ENCODE assay signal across 1 cellular context in genomic region chr16:50373780-50374179, GRCh38.
TF ChIP-seq lines count a peak whose summit lies in the region.

No MANE protein-coding gene starts in this region.

TF ChIP-seq in HepG2, 621 proteins besides CTCF, POLR2A, EP300 and RAD21 (continued from another document):
- TF ChIP-seq NR2C2 (CRISPR knock-in tag; IDR thresholded peaks at IDR 0.05; ENCODE audit: borderline replicate concordance) (no peak), ZNF318 (CRISPR knock-in tag; IDR thresholded peaks at IDR 0.05) (no peak), ARID5B (CRISPR knock-in tag; IDR thresholded peaks at IDR 0.05) (no peak), BCL6 (CRISPR knock-in tag; IDR thresholded peaks at IDR 0.05) (no peak), MLLT10 (CRISPR knock-in tag; IDR thresholded peaks at IDR 0.05) (no peak), ZSCAN25 (CRISPR knock-in tag; IDR thresholded peaks at IDR 0.05) (no peak), ZNF800 (CRISPR knock-in tag; IDR thresholded peaks at IDR 0.05) (no peak), CCDC6 (CRISPR knock-in tag; IDR thresholded peaks at IDR 0.05) (no peak), YY1 (IDR thresholded peaks at IDR 0.05; ENCODE audit: insufficient read depth, insufficient replicate concordance, low read depth, low read length) (no peak), ZBTB34 (CRISPR knock-in tag; IDR thresholded peaks at IDR 0.05) (no peak), ZNF274 (CRISPR knock-in tag; IDR thresholded peaks at IDR 0.05) (no peak; the same call in 1 of the 2 replicates), ZNF639 (CRISPR knock-in tag; conservative IDR thresholded peaks at IDR 0.05) (no peak)
TF ChIP-seq in HepG2: peak in this region for 0.
